In the genomic region with DNA sequence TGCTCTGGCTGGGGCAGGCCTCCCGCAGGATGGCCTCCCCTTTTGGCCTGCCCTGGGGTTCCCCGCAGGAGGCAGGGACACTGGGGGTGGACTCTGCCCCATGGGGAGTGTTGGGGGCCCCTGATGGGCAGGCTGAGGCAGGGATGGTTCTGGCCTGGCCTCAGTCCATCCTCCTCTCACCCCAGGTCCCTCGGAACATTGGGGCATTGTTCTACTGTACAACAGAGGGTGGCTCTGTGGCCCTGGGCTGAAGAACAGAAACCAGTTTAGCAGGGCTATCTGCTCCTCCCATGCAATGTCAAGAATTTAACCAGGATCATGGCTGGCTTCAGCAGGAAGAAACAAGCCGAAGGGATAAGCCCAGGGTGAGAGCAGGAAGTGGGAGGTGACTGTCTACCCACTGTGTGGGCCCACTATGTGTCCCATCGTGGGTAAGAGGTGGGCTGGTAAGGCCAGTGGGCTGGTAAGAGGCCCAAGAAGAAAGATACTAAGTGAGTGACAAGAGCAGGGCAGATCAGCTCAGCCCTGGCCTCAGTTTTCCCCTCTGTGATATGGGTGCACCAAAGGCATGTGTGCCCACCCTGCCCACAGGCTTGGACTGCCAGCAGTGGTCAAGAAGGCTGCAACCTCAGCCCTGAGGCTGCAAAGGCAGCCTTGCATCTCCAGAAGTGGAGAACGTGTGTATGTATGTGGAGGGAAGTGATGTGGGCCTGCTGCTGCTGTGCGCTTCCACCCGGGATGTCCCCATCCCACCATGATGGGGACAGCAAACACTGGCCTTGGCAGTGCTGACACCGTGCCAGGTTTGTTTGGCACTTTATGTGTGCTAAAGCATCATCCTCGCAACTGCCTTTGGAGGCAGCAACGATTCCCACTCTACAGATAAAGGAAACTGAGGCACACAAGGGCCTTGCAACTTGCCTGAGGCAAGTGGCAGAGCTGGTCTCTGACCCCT, we compare ENCODE assay signal across 13 cellular contexts.
A peak's percentile ranks its signal among the peaks of the same experiment; 100 is the strongest.
DNase-seq lines count a peak whose midpoint lies in the region; ATAC-seq and TF ChIP-seq lines count a peak whose summit lies in the region.
"Had no signal": no experiment of that assay in that cellular context is flagged by ENCODE, and none has a peak within 500 bp of the region (broad histone marks: within the 10 kb centered on the region; RNA-seq: fewer than 3 reads in every experiment).

No MANE protein-coding gene starts in this region.

- intact Hi-C loops in Caco-2 (cut with micrococcal nuclease; ENCODE audit: unreplicated experiment), result loop anchor here (2.0 to 10.0 kb wide), 4 partner anchors 16 to 308 kb away; no protein-coding TSS in a partner anchor

- H3K9me3 Mint-ChIP-seq in Caco-2 (ENCODE audit: unreplicated experiment), result no peaks in the 10 kb centered on the region
- H3K9me3 Mint-ChIP-seq: CD8-positive, alpha-beta memory T cell; naive thymus-derived CD4-positive, alpha-beta T cell had no signal

- H3K27me3 Mint-ChIP-seq in Caco-2 (ENCODE audit: insufficient read depth, unreplicated experiment), result no peaks in the 10 kb centered on the region
- H3K27me3 Mint-ChIP-seq: CD8-positive, alpha-beta memory T cell had no signal

- no peak overlapping the region for H3K4me3 ChIP-seq in Caco-2 (ENCODE audit: low read depth, low read length)

- ATAC-seq in GM19035 (IDR thresholded peaks at IDR 0.05; ENCODE audit: unreplicated experiment), result no peak
- ATAC-seq: naive thymus-derived CD4-positive, alpha-beta T cell had no signal

- no TSS peak for BruUV-seq in Caco-2 (replicated peaks; lab: Mats Ljungman, UMichigan)

- H3K36me3 ChIP-seq in Caco-2 (ENCODE audit: control insufficient read depth, insufficient read depth, low read length), result 0 out of 2 replicates have a peak, but pooled peaks cover 3% of the 10 kb centered on the region

- H3K4me1 ChIP-seq in Caco-2, result peaks cover 36% of the 10 kb centered on the region

- peak overlapping the region; percentile 88 for H3K27ac Mint-ChIP-seq in Caco-2 (ENCODE audit: unreplicated experiment)
- H3K27ac Mint-ChIP-seq: naive thymus-derived CD4-positive, alpha-beta T cell had no signal

- peak overlapping the region; percentile 39 for H3K4me3 Mint-ChIP-seq in Caco-2 (ENCODE audit: unreplicated experiment)
- H3K4me3 Mint-ChIP-seq: CD8-positive, alpha-beta memory T cell; naive thymus-derived CD4-positive, alpha-beta T cell had no signal

- DNase-seq in Caco-2, result peak; percentile 80 to 84
- DNase-seq in amygdala (lab: John Stamatoyannopoulos, UW), result peak in 44 of 56 donors; percentile 20 to 84 (median 56)
- peak; percentile 73 to 81 for DNase-seq in hippocampal formation (lab: John Stamatoyannopoulos, UW)
- peak; percentile 84 for DNase-seq in putamen (ENCODE audit: low spot score)
- DNase-seq in AG08395 (ENCODE audit: low spot score), result no peak
- DNase-seq in SW 1271 (lab: John Stamatoyannopoulos, UW), result no peak
- no peak for DNase-seq in NCI-H345 (lab: John Stamatoyannopoulos, UW)
- DNase-seq: activated CD8-positive, alpha-beta memory T cell treated with anti-CD3 and anti-CD28 coated beads, Interleukin-2, amount 50 U/mL, for 48 hours; CD8-positive, alpha-beta memory T cell; Kasumi-1; naive thymus-derived CD4-positive, alpha-beta T cell; T-helper 2 cell had no signal

- no peaks in the 10 kb centered on the region for H3K27me3 ChIP-seq in Caco-2 (replicated peaks; ENCODE audit: control insufficient read depth, insufficient read depth, low read length)

- peaks cover 6% of the 10 kb centered on the region for H3K36me3 Mint-ChIP-seq in Caco-2 (ENCODE audit: insufficient read depth, unreplicated experiment)
- H3K36me3 Mint-ChIP-seq: CD8-positive, alpha-beta memory T cell; naive thymus-derived CD4-positive, alpha-beta T cell had no signal

- H3K4me1 Mint-ChIP-seq in Caco-2 (ENCODE audit: low read depth, unreplicated experiment), result peaks cover 24% of the 10 kb centered on the region

- TF ChIP-seq CTCF in Caco-2 (IDR thresholded peaks at IDR 0.05; ENCODE audit: insufficient read depth in 1 of 2, low read depth in 1 of 2, low read length in 1 of 2, severe bottlenecking in 1 of 2, unreplicated experiment in 1 of 2), result no peak

- H3K9me3 ChIP-seq in Caco-2, result no peaks in the 10 kb centered on the region

- CTCF ChIA-PET in Caco-2 (lab: Charles Lee), result interaction anchor here (0.6 kb wide), 1 partner anchor 58 kb away, joined by 3 read pairs; no protein-coding TSS in a partner anchor

- POLR2A ChIA-PET in Caco-2 (lab: Charles Lee), result no interaction called here

Comparison
In these comparisons a context has a peak if more than half of its experiments do, and no peak if none do; other contexts are left out.
1. DNase-seq: peak in Caco-2 (2 of 2), amygdala (44 of 56), hippocampal formation (2 of 2) and putamen (single experiment); none in AG08395 (single experiment), SW 1271 (0 of 2) and NCI-H345 (single experiment).